Comparison of ENCODE assay signal across 33 cellular contexts in the genomic region with DNA sequence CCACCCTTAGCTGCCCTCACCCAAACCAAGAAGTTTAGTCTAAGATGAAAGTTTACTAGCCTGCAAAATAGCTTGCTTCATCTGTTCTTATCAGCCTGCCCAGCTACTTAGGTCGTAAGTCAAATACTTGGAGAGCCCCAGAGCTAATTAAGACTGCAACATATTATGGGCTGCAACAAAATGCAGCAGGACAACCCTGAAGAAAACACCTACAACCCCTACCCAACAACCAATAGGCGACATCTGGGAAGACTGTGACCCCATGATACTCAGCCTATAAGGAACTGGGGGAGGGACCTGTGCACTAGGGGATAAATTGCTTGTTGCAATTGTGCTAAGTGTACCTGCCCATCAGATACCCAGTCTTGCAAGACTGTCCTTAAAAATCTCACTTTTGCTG.
"Had no signal": no experiment of that assay in that cellular context is flagged by ENCODE, and none has a peak within 500 bp of the region (broad histone marks: within the 10 kb centered on the region; RNA-seq: fewer than 3 reads in every experiment).

No MANE protein-coding gene starts in this region.

- H3K27me3 Mint-ChIP-seq: progenitor cell of endocrine pancreas; stimulated activated memory B cell treated with anti-CD40 and anti-IgM and Interleukin-4, amounts not matched to agents 10 μg/mL and 1 μg/mL and 100 μg/mL, for 72 hours had no signal

- H3K4me3 ChIP-seq: ovary, psoas muscle, right lobe of liver, sigmoid colon, smooth muscle cell, spleen, suprapubic skin, testis, tibial artery, transverse colon, upper lobe of left lung, vagina had no signal

- H3K9ac ChIP-seq: parathyroid adenoma had no signal

- DNase-seq: naive thymus-derived CD8-positive, alpha-beta T cell; nephron progenitor cell; nucleus accumbens; ovary; posterior cingulate gyrus; psoas muscle; right cardiac atrium; right lobe of liver; sigmoid colon; spleen; stimulated activated CD4-positive, alpha-beta T cell treated with anti-CD3 and anti-CD28 coated beads, Interleukin-12 subunit alpha, Interleukin-12 subunit beta, amount 100 ng/mL, for 4 hours; stimulated activated CD4-positive, alpha-beta T cell treated with anti-CD3 and anti-CD28 coated beads, Interleukin-1b, Interleukin-23, amount 100 ng/mL, for 48 hours; stimulated activated CD4-positive, alpha-beta T cell treated with anti-CD3 and anti-CD28 coated beads, Interleukin-4, amount 100 ng/mL, for 1 hour; stimulated activated CD4-positive, alpha-beta T cell treated with anti-CD3 and anti-CD28 coated beads, Interleukin-4, amount 100 ng/mL, for 4 hours; stimulated activated CD8-positive, alpha-beta memory T cell treated with anti-CD3 and anti-CD28 coated beads, Interleukin-4, amount 100 ng/mL, for 48 hours; stimulated activated naive CD4-positive, alpha-beta T cell; stimulated activated naive CD8-positive, alpha-beta T cell treated with anti-CD3 and anti-CD28 coated beads, Interleukin-15, amount 100 ng/mL, for 72 hours; stimulated activated naive CD8-positive, alpha-beta T cell treated with anti-CD3 and anti-CD28 coated beads, Interleukin-15, Interleukin-2, amounts not matched to agents 100 U/mL and 50 U/mL, for 24 hours; substantia nigra; testis; tibial artery; transverse colon; upper lobe of left lung had no signal

- H3K4me1 Mint-ChIP-seq: naive thymus-derived CD8-positive, alpha-beta T cell; nephron progenitor cell; neural crest cell; stimulated activated memory B cell treated with anti-CD40 and anti-IgM and Interleukin-4, amounts not matched to agents 10 μg/mL and 1 μg/mL and 100 μg/mL, for 72 hours had no signal

- H3K36me3 ChIP-seq: neutrophil, ovary, right lobe of liver, sigmoid colon, spleen, suprapubic skin, tibial artery, transverse colon, upper lobe of left lung, vagina had no signal

- H3K4me3 Mint-ChIP-seq: naive thymus-derived CD8-positive, alpha-beta T cell; natural killer cell treated with Interleukin-12 subunit alpha and Interleukin-12 subunit beta and Interleukin-15 and Interleukin-18, amount 100 ng/mL, for 72 hours; nephron progenitor cell; neural crest cell; stimulated activated memory B cell treated with anti-CD40 and anti-IgM and Interleukin-4, amounts not matched to agents 10 μg/mL and 1 μg/mL and 100 μg/mL, for 72 hours; stimulated activated naive CD8-positive, alpha-beta T cell treated with anti-CD3 and anti-CD28 coated beads, Interleukin-15, amount 100 ng/mL, for 72 hours had no signal

- H2AFZ ChIP-seq: parathyroid adenoma had no signal

- H3K27me3 ChIP-seq: neutrophil, ovary, right lobe of liver, sigmoid colon, spleen, suprapubic skin, testis, tibial artery, transverse colon, upper lobe of left lung, vagina had no signal

- H3K79me2 ChIP-seq: parathyroid adenoma had no signal

- H3K9me3 ChIP-seq: neutrophil, ovary, psoas muscle, right lobe of liver, sigmoid colon, suprapubic skin, testis, tibial artery, transverse colon, vagina had no signal

- H3K4me2 ChIP-seq: smooth muscle cell had no signal

- ATAC-seq: naive thymus-derived CD8-positive, alpha-beta T cell; natural killer cell treated with Interleukin-12 subunit alpha and Interleukin-12 subunit beta and Interleukin-15 and Interleukin-18, amount 100 ng/mL, for 72 hours; psoas muscle; right cardiac atrium; right lobe of liver; stimulated activated memory B cell treated with anti-CD40 and anti-IgM and Interleukin-4, amounts not matched to agents 10 μg/mL and 1 μg/mL and 100 μg/mL, for 72 hours; stimulated activated naive CD8-positive, alpha-beta T cell treated with anti-CD3 and anti-CD28 coated beads, Interleukin-15, amount 100 ng/mL, for 72 hours; stimulated activated naive CD8-positive, alpha-beta T cell treated with anti-CD3 and anti-CD28 coated beads, Interleukin-15, Interleukin-2, amounts not matched to agents 100 U/mL and 50 U/mL, for 24 hours had no signal

- FAIRE-seq: urothelium cell line had no signal

- H3K4me1 ChIP-seq: parathyroid adenoma, psoas muscle, right lobe of liver, sigmoid colon, spleen, suprapubic skin, testis, tibial artery, transverse colon, upper lobe of left lung, vagina had no signal

- H3K27ac Mint-ChIP-seq: naive thymus-derived CD8-positive, alpha-beta T cell; natural killer cell treated with Interleukin-12 subunit alpha and Interleukin-12 subunit beta and Interleukin-15 and Interleukin-18, amount 100 ng/mL, for 72 hours; nephron progenitor cell; progenitor cell of endocrine pancreas; stimulated activated memory B cell treated with anti-CD40 and anti-IgM and Interleukin-4, amounts not matched to agents 10 μg/mL and 1 μg/mL and 100 μg/mL, for 72 hours; stimulated activated naive CD8-positive, alpha-beta T cell treated with anti-CD3 and anti-CD28 coated beads, Interleukin-15, amount 100 ng/mL, for 72 hours had no signal

- H3K9me3 Mint-ChIP-seq: naive thymus-derived CD8-positive, alpha-beta T cell; natural killer cell treated with Interleukin-12 subunit alpha and Interleukin-12 subunit beta and Interleukin-15 and Interleukin-18, amount 100 ng/mL, for 72 hours; stimulated activated memory B cell treated with anti-CD40 and anti-IgM and Interleukin-4, amounts not matched to agents 10 μg/mL and 1 μg/mL and 100 μg/mL, for 72 hours; stimulated activated naive CD8-positive, alpha-beta T cell treated with anti-CD3 and anti-CD28 coated beads, Interleukin-15, amount 100 ng/mL, for 72 hours had no signal

- H3K27ac ChIP-seq: neutrophil, ovary, parathyroid adenoma, psoas muscle, right lobe of liver, sigmoid colon, spleen, suprapubic skin, testis, tibial artery, transverse colon, upper lobe of left lung, vagina had no signal

- H3K36me3 Mint-ChIP-seq: naive thymus-derived CD8-positive, alpha-beta T cell; stimulated activated memory B cell treated with anti-CD40 and anti-IgM and Interleukin-4, amounts not matched to agents 10 μg/mL and 1 μg/mL and 100 μg/mL, for 72 hours had no signal
